1 cellular context compared by ENCODE assay signal in genomic region chr13:79919109-79919508, GRCh38.
TF ChIP-seq lines count a peak whose summit lies in the region.

No MANE protein-coding gene starts in this region.

TF ChIP-seq in SK-N-SH, 30 proteins besides CTCF, POLR2A, EP300 and RAD21 (continued from another document):
- no peak for TF ChIP-seq ZBTB33 (IDR thresholded peaks at IDR 0.05; ENCODE audit: borderline replicate concordance, low read depth)
- no peak for TF ChIP-seq NRF1 (IDR thresholded peaks at IDR 0.05; ENCODE audit: low read depth, low read length)
- no peak for TF ChIP-seq NFIC (IDR thresholded peaks at IDR 0.05; ENCODE audit: borderline replicate concordance)
- TF ChIP-seq SIN3A (IDR thresholded peaks at IDR 0.05; ENCODE audit: borderline replicate concordance, low read depth, low read length): no peak
- no peak for TF ChIP-seq MAX (IDR thresholded peaks at IDR 0.05; ENCODE audit: low read depth)
- no peak for TF ChIP-seq USF1 (IDR thresholded peaks at IDR 0.05; ENCODE audit: borderline replicate concordance, low read depth)
- no peak for TF ChIP-seq FOSL2 (IDR thresholded peaks at IDR 0.05; ENCODE audit: borderline replicate concordance, low read depth)
- TF ChIP-seq USF2 (IDR thresholded peaks at IDR 0.05; ENCODE audit: borderline replicate concordance, low read depth, low read length): no peak
- no peak for TF ChIP-seq RCOR1 (IDR thresholded peaks at IDR 0.05; ENCODE audit: low read length)
- no peak for TF ChIP-seq MEF2A (IDR thresholded peaks at IDR 0.05; ENCODE audit: borderline replicate concordance, low read depth)
- no peak for TF ChIP-seq TAF1 (IDR thresholded peaks at IDR 0.05; ENCODE audit: borderline replicate concordance, low read depth, low read length)
- no peak for TF ChIP-seq RFX5 (IDR thresholded peaks at IDR 0.05; ENCODE audit: low read length)
- no peak for TF ChIP-seq PBX3 (IDR thresholded peaks at IDR 0.05)
